In the genomic region with DNA sequence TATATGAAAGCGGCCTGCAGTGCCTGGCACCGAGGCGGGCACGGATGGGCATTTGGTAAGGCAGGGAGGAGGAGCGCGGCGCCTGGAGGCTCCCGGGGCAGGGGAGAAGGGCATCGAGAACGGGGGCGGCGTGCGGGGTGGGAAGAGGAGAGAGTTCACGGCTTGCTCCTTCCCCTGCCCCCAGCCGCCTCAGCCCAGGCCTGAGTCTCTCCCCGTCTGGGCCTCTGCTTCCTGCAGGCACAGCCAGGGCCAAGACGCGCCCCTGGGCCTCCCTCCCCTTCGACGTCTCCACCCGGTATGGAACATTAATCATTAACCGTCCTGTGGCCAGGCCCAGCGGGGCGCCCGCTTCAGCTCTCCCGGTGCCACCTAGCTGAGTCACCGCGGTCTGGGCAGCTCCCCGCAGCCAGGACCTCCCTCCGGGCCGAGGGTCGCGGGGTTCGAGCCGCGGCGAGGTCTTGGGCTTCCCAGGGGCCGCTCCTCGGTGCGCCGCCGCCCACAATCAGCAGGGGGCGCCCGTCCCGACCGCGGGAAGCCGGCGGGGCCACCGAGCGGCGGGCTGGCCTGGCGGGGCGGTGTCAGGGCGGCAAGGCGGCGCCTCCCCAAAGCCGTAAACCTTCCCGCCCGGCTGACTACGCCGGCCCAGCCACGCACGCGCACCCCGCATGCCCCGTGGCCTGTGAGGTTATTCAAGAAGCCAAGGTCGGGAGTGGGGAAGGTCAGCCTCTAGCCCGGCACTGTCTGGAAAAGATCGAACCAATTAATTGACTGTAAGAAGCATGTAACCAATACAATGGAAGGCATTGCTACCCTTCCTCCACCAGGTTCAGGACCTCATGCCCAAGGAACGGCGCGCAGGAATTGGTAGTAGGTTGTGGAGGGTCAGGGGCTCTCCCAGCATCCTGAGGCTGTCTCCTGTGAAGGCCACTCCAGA, we compare ENCODE assay signal across 8 cellular contexts. TPM values are rescaled to one million over a fixed set of nuclear protein-coding genes. Genes with fewer than 3 reads are reported as not detected.
DNase-seq lines count a peak whose midpoint lies in the region; ATAC-seq and TF ChIP-seq lines count a peak whose summit lies in the region.

No MANE protein-coding gene starts in this region.

- POLR2A ChIA-PET in CD4-positive, alpha-beta T cell (lab: Charles Lee): no interaction called here

- no peaks in the 10 kb centered on the region for H3K27me3 Mint-ChIP-seq in CD4-positive, alpha-beta T cell

- peak; percentile 86 for ATAC-seq in CD4-positive, alpha-beta T cell (ENCODE audit: poor library complexity)
- peak; percentile 63 for ATAC-seq in GM19438 (IDR thresholded peaks at IDR 0.05; ENCODE audit: low read depth, unreplicated experiment)
- peak; percentile 41 for ATAC-seq in HG03558 (IDR thresholded peaks at IDR 0.05; ENCODE audit: extremely low read depth, unreplicated experiment)

- H3K4me1 ChIP-seq in mucosa of stomach (ENCODE audit: control insufficient read depth, insufficient read depth, low read length): peaks cover 46% of the 10 kb centered on the region

- no peaks in the 10 kb centered on the region for H3K36me3 ChIP-seq in mucosa of stomach (ENCODE audit: control insufficient read depth, insufficient read depth, low read length)

- no peak overlapping the region for H3K27ac Mint-ChIP-seq in CD4-positive, alpha-beta T cell

- H3K27ac ChIP-seq in CD4-positive, alpha-beta T cell (ENCODE audit: low read depth, low read length): no peak overlapping the region

- H3K4me1 Mint-ChIP-seq in CD4-positive, alpha-beta T cell (ENCODE audit: low read depth): peaks cover 22% of the 10 kb centered on the region

- H3K4me3 ChIP-seq in mucosa of stomach (ENCODE audit: low read length): peak overlapping the region; percentile 36

- CTCF ChIA-PET in CD4-positive, alpha-beta T cell (lab: Charles Lee): interaction anchor here (0.7 to 1.9 kb wide), 5 partner anchors 8 to 192 kb away, joined by 3 to 6 read pairs (median 4); no protein-coding TSS in a partner anchor

- peak; percentile 78 for TF ChIP-seq CTCF in CD4-positive, alpha-beta T cell (IDR thresholded peaks at IDR 0.05)

- H3K9ac ChIP-seq in mucosa of stomach (ENCODE audit: low read length): peak overlapping the region; percentile 62

- H3K36me3 Mint-ChIP-seq in CD4-positive, alpha-beta T cell (ENCODE audit: low read depth): no peaks in the 10 kb centered on the region

- intact Hi-C loops in CD4-positive, alpha-beta T cell (cut with DNase I, micrococcal nuclease): loop anchor here (1.0 to 10.0 kb wide), 6 partner anchors 62 to 1111 kb away; a partner anchor contains a TSS

- peak overlapping the region; percentile 82 for H3K4me3 Mint-ChIP-seq in CD4-positive, alpha-beta T cell

- no peaks in the 10 kb centered on the region for H3K9me3 ChIP-seq in CD4-positive, alpha-beta T cell (ENCODE audit: control insufficient read depth, low read length)
- H3K9me3 ChIP-seq in mucosa of stomach (ENCODE audit: control insufficient read depth, low read length): no peaks in the 10 kb centered on the region

- H3K9me3 Mint-ChIP-seq in CD4-positive, alpha-beta T cell: no peaks in the 10 kb centered on the region

- DNase-seq in CD4-positive, alpha-beta T cell: peak; percentile 54 to 82 (median 72)
- DNase-seq in NOMO-1 treated with DMSO at 0.1 percent for 48 hours (lab: John Stamatoyannopoulos, UW; ENCODE audit: unreplicated experiment): peak; percentile 79
- peak; percentile 12 for DNase-seq in activated CD8-positive, alpha-beta memory T cell treated with anti-CD3 and anti-CD28 coated beads, Interleukin-2, amount 50 U/mL, for 1 hour (ENCODE audit: extremely low read depth)
- peak; percentile 38 for DNase-seq in epidermal melanocyte (ENCODE audit: insufficient read length, low spot score)
- peak; percentile 46 to 56 for DNase-seq in stimulated activated CD8-positive, alpha-beta memory T cell treated with anti-CD3 and anti-CD28 coated beads, Interleukin-4, amount 100 ng/mL, for 4 hours (ENCODE audit: low read depth in 2 of 2, low spot score in 1 of 2)

- no peaks in the 10 kb centered on the region for H3K27me3 ChIP-seq in CD4-positive, alpha-beta T cell (ENCODE audit: control insufficient read depth, insufficient read depth, low read length)
- H3K27me3 ChIP-seq in mucosa of stomach (ENCODE audit: control insufficient read depth, insufficient read depth, low read length): no peaks in the 10 kb centered on the region

RNA-seq across cellular contexts. Expression of a gene that starts 23.4 kb away (rescaled TPM):
- total RNA-seq in CD4-positive, alpha-beta T cell: not detected

Comparison
In these comparisons a context has a peak if more than half of its experiments do, and no peak if none do; other contexts are left out.
1. DNase-seq: peak in every context shown above with its lines; median percentile 79 in NOMO-1 treated with DMSO at 0.1 percent for 48 hours; 72 in CD4-positive, alpha-beta T cell; 51 in stimulated activated CD8-positive, alpha-beta memory T cell treated with anti-CD3 and anti-CD28 coated beads, Interleukin-4, amount 100 ng/mL, for 4 hours; 38 in epidermal melanocyte; 12 in activated CD8-positive, alpha-beta memory T cell treated with anti-CD3 and anti-CD28 coated beads, Interleukin-2, amount 50 U/mL, for 1 hour.